In the genomic region with DNA sequence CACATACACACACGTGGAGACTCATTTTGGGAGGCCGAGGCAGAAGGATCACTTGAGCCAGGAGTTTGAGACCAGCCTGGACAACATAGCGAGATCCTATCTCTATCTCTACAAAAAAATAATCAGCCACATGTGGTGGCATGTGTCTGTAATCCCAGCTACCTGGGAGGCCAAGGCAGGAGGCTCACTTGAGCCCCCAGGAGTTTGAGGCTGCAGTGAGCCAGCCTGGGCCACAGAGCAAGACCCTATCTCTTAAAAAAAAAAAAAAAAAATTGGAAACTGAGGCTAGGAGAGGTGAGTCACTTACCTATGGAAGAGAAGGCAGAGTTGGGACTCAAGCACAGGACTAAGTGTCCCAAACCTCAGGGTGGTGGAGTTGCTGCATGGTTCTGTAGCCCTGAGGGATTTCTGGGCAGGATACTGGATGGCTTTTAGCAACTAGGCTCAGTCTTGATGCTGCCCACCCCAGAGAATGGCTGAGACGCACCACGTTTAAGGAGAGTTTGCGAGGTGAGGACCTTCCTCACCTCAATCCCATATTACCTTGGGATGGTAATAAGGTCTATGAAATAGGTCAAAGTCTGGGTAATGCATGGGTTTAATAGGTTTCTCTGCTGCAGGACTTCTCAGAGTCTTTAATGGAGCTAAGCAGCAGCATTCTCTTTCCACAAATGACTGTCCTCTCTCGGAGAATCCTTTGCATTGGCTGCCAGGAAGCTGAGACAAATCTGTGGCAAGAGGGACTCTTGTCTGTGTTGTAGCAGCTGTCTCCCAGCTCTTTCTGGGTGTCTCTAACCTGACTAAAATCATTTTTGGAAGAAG, we compare ENCODE assay signal across 13 cellular contexts. TPM values are rescaled to one million over a fixed set of nuclear protein-coding genes. Genes with fewer than 3 reads are reported as not detected.
DNase-seq lines count a peak whose midpoint lies in the region; ATAC-seq and TF ChIP-seq lines count a peak whose summit lies in the region.
"Had no signal": no experiment of that assay in that cellular context is flagged by ENCODE, and none has a peak within 500 bp of the region (broad histone marks: within the 10 kb centered on the region; RNA-seq: fewer than 3 reads in every experiment).

No MANE protein-coding gene starts in this region.

- no peak overlapping the region for H3K9ac ChIP-seq in SU-DHL-6 (ENCODE audit: low read length)
- no peak overlapping the region for H3K9ac ChIP-seq in endodermal cell (ENCODE audit: extremely low read depth, low read length, poor library complexity, severe bottlenecking)

- H3K27me3 Mint-ChIP-seq in activated T-cell treated with anti-CD3 and anti-CD28 coated beads, Interleukin-2, amount 50 U/mL, for 24 hours, result no peaks in the 10 kb centered on the region
- H3K27me3 Mint-ChIP-seq in endodermal cell (ENCODE audit: insufficient read depth), result no peaks in the 10 kb centered on the region
- H3K27me3 Mint-ChIP-seq in activated T-helper 17 cell treated with anti-CD3 and anti-CD28 coated beads, Interleukin-2, amount 50 U/mL, for 72 hours, result no peaks in the 10 kb centered on the region

- intact Hi-C loops in spleen (cut with DNase I; ENCODE audit: low total_unique reads) (no loop called here), breast epithelium (cut with DNase I; ENCODE audit: low total_unique reads) (loop anchor here (5.0 kb wide), 1 partner anchor 44 kb away; no protein-coding TSS in a partner anchor)

- no peaks in the 10 kb centered on the region for H3K9me2 ChIP-seq in SU-DHL-6 (replicated peaks; ENCODE audit: insufficient read depth, low read length)

- TF ChIP-seq POLR2A in spleen (IDR thresholded peaks at IDR 0.05) (no peak), breast epithelium (IDR thresholded peaks at IDR 0.05) (no peak)

- no peak overlapping the region for H3K4me3 Mint-ChIP-seq in activated T-cell treated with anti-CD3 and anti-CD28 coated beads, Interleukin-2, amount 50 U/mL, for 24 hours
- no peak overlapping the region for H3K4me3 Mint-ChIP-seq in endodermal cell
- no peak overlapping the region for H3K4me3 Mint-ChIP-seq in activated T-helper 17 cell treated with anti-CD3 and anti-CD28 coated beads, Interleukin-2, amount 50 U/mL, for 72 hours

- peaks cover 82% of the 10 kb centered on the region for H3K36me3 Mint-ChIP-seq in activated T-cell treated with anti-CD3 and anti-CD28 coated beads, Interleukin-2, amount 50 U/mL, for 24 hours (ENCODE audit: low read depth)
- peaks cover 48% of the 10 kb centered on the region for H3K36me3 Mint-ChIP-seq in endodermal cell (ENCODE audit: low read depth)
- peaks cover 59% of the 10 kb centered on the region for H3K36me3 Mint-ChIP-seq in activated T-helper 17 cell treated with anti-CD3 and anti-CD28 coated beads, Interleukin-2, amount 50 U/mL, for 72 hours (ENCODE audit: low read depth)

- H3K4me1 ChIP-seq in endodermal cell (ENCODE audit: control insufficient read depth, insufficient read depth, low read length) (peaks cover 3% of the 10 kb centered on the region), spleen (peaks cover 93 to 100% (median 100%) of the 10 kb centered on the region in 6 donors), breast epithelium (peaks cover 0 to 4% of the 10 kb centered on the region in 2 donors)

- H3K36me3 ChIP-seq in SU-DHL-6 (ENCODE audit: low read length) (no peaks in the 10 kb centered on the region), endodermal cell (ENCODE audit: control insufficient read depth, insufficient read depth, low read length) (peaks cover 15% of the 10 kb centered on the region), spleen (peaks cover 0 to 51% (median 7%) of the 10 kb centered on the region in 6 donors), breast epithelium (no peaks in the 10 kb centered on the region)
- H3K36me3 ChIP-seq: neutrophil had no signal

- H3K4me3 ChIP-seq in SU-DHL-6 (ENCODE audit: insufficient read depth, low read length, poor library complexity, severe bottlenecking) (no peak overlapping the region), endodermal cell (ENCODE audit: low read length) (no peak overlapping the region), spleen (no peak overlapping the region), breast epithelium (no peak overlapping the region)

- TF ChIP-seq CTCF in SU-DHL-6 (IDR thresholded peaks at IDR 0.05; ENCODE audit: insufficient read depth, low read length, poor library complexity, severe bottlenecking) (no peak), endodermal cell (conservative IDR thresholded peaks at IDR 0.05) (no peak), spleen (IDR thresholded peaks at IDR 0.05 in 8 of 11, conservative IDR thresholded peaks at IDR 0.05 in 3 of 11) (no peak), breast epithelium (IDR thresholded peaks at IDR 0.05) (no peak)

- peaks cover 13% of the 10 kb centered on the region; the same call in 1 of the 2 replicates for H3F3A ChIP-seq in SU-DHL-6 (ENCODE audit: insufficient read depth)

- no peaks in the 10 kb centered on the region; the same call in 1 of the 2 replicates for H4K20me1 ChIP-seq in SU-DHL-6 (ENCODE audit: low read depth, low read length)

- H3K9me3 ChIP-seq in SU-DHL-6 (ENCODE audit: insufficient read depth, low read length) (no peaks in the 10 kb centered on the region), endodermal cell (ENCODE audit: control insufficient read depth, low read length) (no peaks in the 10 kb centered on the region), spleen (no peaks in the 10 kb centered on the region), breast epithelium (no peaks in the 10 kb centered on the region)
- H3K9me3 ChIP-seq: neutrophil had no signal

- H2AFZ ChIP-seq in SU-DHL-6 (ENCODE audit: low read depth, low read length, severe bottlenecking), result no peak overlapping the region

- peaks cover 45% of the 10 kb centered on the region; the same call in 1 of the 2 replicates for H3K79me2 ChIP-seq in SU-DHL-6 (ENCODE audit: insufficient read depth, low read length)

- H3K4me2 ChIP-seq in SU-DHL-6 (ENCODE audit: low read depth, low read length, poor library complexity, severe bottlenecking), result no peak overlapping the region

- no peak for ATAC-seq in GM19452 (IDR thresholded peaks at IDR 0.05; ENCODE audit: unreplicated experiment)
- ATAC-seq in activated T-helper 17 cell treated with anti-CD3 and anti-CD28 coated beads, Interleukin-2, amount 50 U/mL, for 72 hours (replicated peaks), result no peak

- H3K9me3 Mint-ChIP-seq in activated T-cell treated with anti-CD3 and anti-CD28 coated beads, Interleukin-2, amount 50 U/mL, for 24 hours, result no peaks in the 10 kb centered on the region
- H3K9me3 Mint-ChIP-seq in endodermal cell, result no peaks in the 10 kb centered on the region
- no peaks in the 10 kb centered on the region for H3K9me3 Mint-ChIP-seq in activated T-helper 17 cell treated with anti-CD3 and anti-CD28 coated beads, Interleukin-2, amount 50 U/mL, for 72 hours

- H3K4me1 Mint-ChIP-seq in activated T-cell treated with anti-CD3 and anti-CD28 coated beads, Interleukin-2, amount 50 U/mL, for 24 hours (ENCODE audit: low read depth), result peaks cover 96% of the 10 kb centered on the region
- peaks cover 15% of the 10 kb centered on the region for H3K4me1 Mint-ChIP-seq in endodermal cell
- peaks cover 73% of the 10 kb centered on the region for H3K4me1 Mint-ChIP-seq in activated T-helper 17 cell treated with anti-CD3 and anti-CD28 coated beads, Interleukin-2, amount 50 U/mL, for 72 hours

- 92 to 94% methylated on average over 4 to 6 of the region's 7 CpGs for WGBS in endodermal cell (ENCODE audit: insufficient coverage in 1 of 2, insufficient read length in 1 of 2), 2 experiments
- WGBS in spleen, 5 donors, result 82 to 92% (median 85%) methylated on average over 6 to 7 of the region's 7 CpGs

- H3K27me3 ChIP-seq in SU-DHL-6 (ENCODE audit: low read length) (no peaks in the 10 kb centered on the region), endodermal cell (ENCODE audit: control insufficient read depth, insufficient read depth, low read length, poor library complexity, severe bottlenecking) (no peaks in the 10 kb centered on the region), spleen (replicated peaks in 1 of 7) (no peaks in the 10 kb centered on the region), breast epithelium (no peaks in the 10 kb centered on the region)
- H3K27me3 ChIP-seq: neutrophil had no signal

- H3K27ac Mint-ChIP-seq in activated T-cell treated with anti-CD3 and anti-CD28 coated beads, Interleukin-2, amount 50 U/mL, for 24 hours, result no peak overlapping the region
- peak overlapping the region; percentile 21 for H3K27ac Mint-ChIP-seq in endodermal cell
- no peak overlapping the region for H3K27ac Mint-ChIP-seq in activated T-helper 17 cell treated with anti-CD3 and anti-CD28 coated beads, Interleukin-2, amount 50 U/mL, for 72 hours

- peak overlapping the region; percentile 2; the same call in 1 of the 2 replicates for H3K27ac ChIP-seq in SU-DHL-6 (ENCODE audit: low read depth, low read length)
- H3K27ac ChIP-seq in endodermal cell (ENCODE audit: low read depth, low read length), result no peak overlapping the region
- peak overlapping the region in 6 of 8 donors; percentile 91 to 95 (median 92) for H3K27ac ChIP-seq in spleen
- H3K27ac ChIP-seq in breast epithelium, result no peak overlapping the region
- H3K27ac ChIP-seq: neutrophil had no signal

- peak; percentile 20 for DNase-seq in activated T-cell treated with anti-CD3 and anti-CD28 coated beads, Interleukin-2, amount 50 U/mL, for 24 hours
- no peak for DNase-seq in activated T-cell treated with anti-CD3 and anti-CD28 coated beads, Interleukin-2, amount 50 U/mL, for 1 hour
- DNase-seq in endodermal cell (peak; percentile 35), spleen (peak; percentile 44), breast epithelium (ENCODE audit: low spot score in 2 of 2) (no peak)
- DNase-seq: ACHN, NCI-H1930, NCI-H748 treated with DMSO at 0.1 percent for 48 hours, small intestine had no signal

RNA-seq across cellular contexts. Expression of a gene that starts 35.6 kb away (rescaled TPM):
- total RNA-seq in endodermal cell, result 1 to 10 TPM; 6.8 to 6.9 TPM
- 6.2 TPM for polyA plus RNA-seq in endodermal cell (2013, experiment 1 of 2)
- polyA plus RNA-seq in endodermal cell (2013, experiment 2 of 2), result 5.0 TPM
- 100 to 1,000 TPM in 1 of 7 donors, 10 to 100 TPM in 6; 72.6 to 105 (median 88.3) TPM for total RNA-seq in spleen
- polyA plus RNA-seq in spleen, result 10 to 100 TPM; 11.5 to 25.5 (median 12.0) TPM
- total RNA-seq in breast epithelium, result 10 to 100 TPM; 13.9 to 27.4 (median 17.4) TPM
- 10 to 100 TPM in 1 of 2 donors, 1 to 10 TPM in 1; 8.5 to 12.1 TPM for total RNA-seq in activated T-helper 17 cell treated with anti-CD3 and anti-CD28 coated beads, Interleukin-2, amount 50 U/mL, for 72 hours

Comparison
In these comparisons a context has a peak if more than half of its experiments do, and no peak if none do; other contexts are left out.
1. DNase-seq: peak in activated T-cell treated with anti-CD3 and anti-CD28 coated beads, Interleukin-2, amount 50 U/mL, for 24 hours (single experiment), endodermal cell (single experiment) and spleen (single experiment); none in activated T-cell treated with anti-CD3 and anti-CD28 coated beads, Interleukin-2, amount 50 U/mL, for 1 hour (single experiment) and breast epithelium (0 of 2).
2. H3K27ac ChIP-seq: peak in SU-DHL-6 (single experiment) and spleen (6 of 8); none in endodermal cell (single experiment) and breast epithelium (0 of 2).